1 cellular context compared by ENCODE assay signal in the genomic region with DNA sequence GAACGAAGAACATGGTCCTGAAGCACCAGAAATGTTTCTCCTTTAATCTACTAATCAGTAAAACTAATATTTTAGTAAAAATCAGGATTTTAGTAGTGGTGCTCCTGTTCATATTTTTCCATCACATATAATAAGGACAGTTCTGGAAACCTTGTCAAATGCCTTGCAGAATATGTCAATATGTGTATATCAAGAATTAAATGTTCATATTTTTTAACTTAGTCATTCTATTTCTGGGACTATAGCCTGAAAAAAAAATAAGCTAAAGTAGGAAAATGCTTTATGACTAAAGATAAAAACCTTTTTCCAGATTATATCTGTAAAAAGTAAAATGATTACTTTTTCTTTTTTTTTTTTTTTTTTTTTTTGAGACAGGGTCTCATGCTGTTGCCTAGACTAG.
TF ChIP-seq lines count a peak whose summit lies in the region.

No MANE protein-coding gene starts in this region.

TF ChIP-seq in SK-N-SH, 30 proteins besides CTCF, POLR2A, EP300 and RAD21 (continued from another document):
- TF ChIP-seq, protein P1, sequence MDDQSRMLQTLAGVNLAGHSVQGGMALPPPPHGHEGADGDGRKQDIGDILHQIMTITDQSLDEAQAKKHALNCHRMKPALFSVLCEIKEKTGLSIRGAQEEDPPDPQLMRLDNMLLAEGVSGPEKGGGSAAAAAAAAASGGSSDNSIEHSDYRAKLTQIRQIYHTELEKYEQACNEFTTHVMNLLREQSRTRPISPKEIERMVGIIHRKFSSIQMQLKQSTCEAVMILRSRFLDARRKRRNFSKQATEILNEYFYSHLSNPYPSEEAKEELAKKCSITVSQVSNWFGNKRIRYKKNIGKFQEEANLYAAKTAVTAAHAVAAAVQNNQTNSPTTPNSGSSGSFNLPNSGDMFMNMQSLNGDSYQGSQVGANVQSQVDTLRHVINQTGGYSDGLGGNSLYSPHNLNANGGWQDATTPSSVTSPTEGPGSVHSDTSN (IDR thresholded peaks at IDR 0.05), result peak; percentile 61
- TF ChIP-seq POLR2AphosphoS5 (IDR thresholded peaks at IDR 0.05; ENCODE audit: low read depth, low read length), result no peak
- peak; percentile 30; the same call in 1 of the 2 replicates for TF ChIP-seq FOSL2 (IDR thresholded peaks at IDR 0.05; ENCODE audit: borderline replicate concordance, low read depth)
- TF ChIP-seq, protein P2, sequence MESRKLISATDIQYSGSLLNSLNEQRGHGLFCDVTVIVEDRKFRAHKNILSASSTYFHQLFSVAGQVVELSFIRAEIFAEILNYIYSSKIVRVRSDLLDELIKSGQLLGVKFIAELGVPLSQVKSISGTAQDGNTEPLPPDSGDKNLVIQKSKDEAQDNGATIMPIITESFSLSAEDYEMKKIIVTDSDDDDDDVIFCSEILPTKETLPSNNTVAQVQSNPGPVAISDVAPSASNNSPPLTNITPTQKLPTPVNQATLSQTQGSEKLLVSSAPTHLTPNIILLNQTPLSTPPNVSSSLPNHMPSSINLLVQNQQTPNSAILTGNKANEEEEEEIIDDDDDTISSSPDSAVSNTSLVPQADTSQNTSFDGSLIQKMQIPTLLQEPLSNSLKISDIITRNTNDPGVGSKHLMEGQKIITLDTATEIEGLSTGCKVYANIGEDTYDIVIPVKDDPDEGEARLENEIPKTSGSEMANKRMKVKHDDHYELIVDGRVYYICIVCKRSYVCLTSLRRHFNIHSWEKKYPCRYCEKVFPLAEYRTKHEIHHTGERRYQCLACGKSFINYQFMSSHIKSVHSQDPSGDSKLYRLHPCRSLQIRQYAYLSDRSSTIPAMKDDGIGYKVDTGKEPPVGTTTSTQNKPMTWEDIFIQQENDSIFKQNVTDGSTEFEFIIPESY (IDR thresholded peaks at IDR 0.05; ENCODE audit: borderline replicate concordance, low read depth), result no peak
- TF ChIP-seq RXRA (IDR thresholded peaks at IDR 0.05; ENCODE audit: borderline replicate concordance, low read depth), result no peak
- TF ChIP-seq, protein P3, sequence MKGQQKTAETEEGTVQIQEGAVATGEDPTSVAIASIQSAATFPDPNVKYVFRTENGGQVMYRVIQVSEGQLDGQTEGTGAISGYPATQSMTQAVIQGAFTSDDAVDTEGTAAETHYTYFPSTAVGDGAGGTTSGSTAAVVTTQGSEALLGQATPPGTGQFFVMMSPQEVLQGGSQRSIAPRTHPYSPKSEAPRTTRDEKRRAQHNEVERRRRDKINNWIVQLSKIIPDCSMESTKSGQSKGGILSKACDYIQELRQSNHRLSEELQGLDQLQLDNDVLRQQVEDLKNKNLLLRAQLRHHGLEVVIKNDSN (IDR thresholded peaks at IDR 0.05; ENCODE audit: borderline replicate concordance, low read depth), result no peak
- TF ChIP-seq FOXJ3 (CRISPR knock-in tag; IDR thresholded peaks at IDR 0.05), result no peak
- no peak for TF ChIP-seq TEAD4 (IDR thresholded peaks at IDR 0.05; ENCODE audit: borderline replicate concordance, insufficient read depth)
- no peak for TF ChIP-seq SMC3 (IDR thresholded peaks at IDR 0.05; ENCODE audit: low read depth, low read length)
- TF ChIP-seq MXI1 (IDR thresholded peaks at IDR 0.05; ENCODE audit: low read depth, low read length), result no peak
- TF ChIP-seq TCF12 (IDR thresholded peaks at IDR 0.05), result peak; percentile 32
TF ChIP-seq in SK-N-SH: peak in this region for 4.
